In genomic region chr1:156707486-156708244, GRCh38 we compare ENCODE assay signal across 9 cellular contexts. TPM values are rescaled to one million over a fixed set of nuclear protein-coding genes. Genes with fewer than 3 reads are reported as not detected.
DNase-seq lines count a peak whose midpoint lies in the region.
"Had no signal": no experiment of that assay in that cellular context is flagged by ENCODE, and none has a peak within 500 bp of the region (broad histone marks: within the 10 kb centered on the region; RNA-seq: fewer than 3 reads in every experiment).

No MANE protein-coding gene starts in this region.

- POLR2A ChIA-PET in activated CD4-positive, alpha-beta memory T cell treated with anti-CD3 and anti-CD28 coated beads for 36 hours (lab: Charles Lee): no interaction called here

- H3K4me3 ChIP-seq in iPS-18c (ENCODE audit: insufficient read depth, low read depth, low read length): peak overlapping the region; percentile 22

- CTCF ChIA-PET in activated CD4-positive, alpha-beta memory T cell treated with anti-CD3 and anti-CD28 coated beads for 36 hours (lab: Charles Lee): interaction anchor here (0.9 to 36.2 kb wide), 7 partner anchors 7 to 183 kb away, joined by 3 to 1179 read pairs (median 15); partner anchors contain the start of genes CRABP2, ISG20L2, METTL25B and MRPL24

- H3K4me1 Mint-ChIP-seq in activated CD4-positive, alpha-beta memory T cell treated with anti-CD3 and anti-CD28 coated beads for 36 hours (ENCODE audit: low read depth): peaks cover 28% of the 10 kb centered on the region

- intact Hi-C loops in activated CD4-positive, alpha-beta memory T cell treated with anti-CD3 and anti-CD28 coated beads for 36 hours (cut with micrococcal nuclease): no loop called here

- DNase-seq in AG20443 (ENCODE audit: low spot score): peak; percentile 75
- peak; percentile 89 for DNase-seq in NCI-H82 (lab: John Stamatoyannopoulos, UW)
- no peak for DNase-seq in activated CD4-positive, alpha-beta memory T cell treated with anti-CD3 and anti-CD28 coated beads for 36 hours
- DNase-seq in NCI-H2196 (lab: John Stamatoyannopoulos, UW; ENCODE audit: unreplicated experiment): no peak
- DNase-seq in activated T-cell treated with anti-CD3 and anti-CD28 coated beads, Interleukin-2, amount 50 U/mL, for 1 hour: no peak
- DNase-seq: COR-L47, NCI-H1048 had no signal

- H3K27me3 Mint-ChIP-seq in activated CD4-positive, alpha-beta memory T cell treated with anti-CD3 and anti-CD28 coated beads for 36 hours: peaks cover 23% of the 10 kb centered on the region

- H3K4me3 Mint-ChIP-seq in activated CD4-positive, alpha-beta memory T cell treated with anti-CD3 and anti-CD28 coated beads for 36 hours: no peak overlapping the region

- no peaks in the 10 kb centered on the region for H3K9me3 Mint-ChIP-seq in activated CD4-positive, alpha-beta memory T cell treated with anti-CD3 and anti-CD28 coated beads for 36 hours

- H3K27ac Mint-ChIP-seq in activated CD4-positive, alpha-beta memory T cell treated with anti-CD3 and anti-CD28 coated beads for 36 hours: no peak overlapping the region

- H3K9me3 ChIP-seq in iPS-18c (ENCODE audit: control insufficient read depth, insufficient read depth, low read length): no peaks in the 10 kb centered on the region

- no peaks in the 10 kb centered on the region for H3K36me3 Mint-ChIP-seq in activated CD4-positive, alpha-beta memory T cell treated with anti-CD3 and anti-CD28 coated beads for 36 hours

RNA-seq across cellular contexts. Expression of gene CRABP2, which starts 2.3 kb away (rescaled TPM):
- total RNA-seq in activated CD4-positive, alpha-beta memory T cell treated with anti-CD3 and anti-CD28 coated beads for 36 hours: 1 to 10 TPM; 1.1 to 2.3 TPM
- total RNA-seq: dermis microvascular lymphatic vessel endothelial cell had no signal

RNA-seq across cellular contexts. Expression of gene METTL25B, which starts 20.6 kb away (rescaled TPM):
- total RNA-seq in activated CD4-positive, alpha-beta memory T cell treated with anti-CD3 and anti-CD28 coated beads for 36 hours: 10 to 100 TPM; 43.0 to 46.3 TPM

RNA-seq across cellular contexts. Expression of gene ISG20L2, which starts 20.9 kb away (rescaled TPM):
- total RNA-seq in activated CD4-positive, alpha-beta memory T cell treated with anti-CD3 and anti-CD28 coated beads for 36 hours: 10 to 100 TPM; 35.6 to 36.8 TPM

RNA-seq across cellular contexts. Expression of gene NES, which starts 30.5 kb away (rescaled TPM):
- under 1 TPM in 1 of 2 experiments, not detected in 1; 0.07 TPM for total RNA-seq in activated CD4-positive, alpha-beta memory T cell treated with anti-CD3 and anti-CD28 coated beads for 36 hours

RNA-seq across cellular contexts. Expression of gene MRPL24, which starts 33.2 kb away (rescaled TPM):
- total RNA-seq in activated CD4-positive, alpha-beta memory T cell treated with anti-CD3 and anti-CD28 coated beads for 36 hours: 100 to 1,000 TPM; 105 to 106 TPM

Comparison
In these comparisons a context has a peak if more than half of its experiments do, and no peak if none do; other contexts are left out.
1. DNase-seq: peak in AG20443 (single experiment) and NCI-H82 (single experiment); none in activated CD4-positive, alpha-beta memory T cell treated with anti-CD3 and anti-CD28 coated beads for 36 hours (single experiment), NCI-H2196 (single experiment) and activated T-cell treated with anti-CD3 and anti-CD28 coated beads, Interleukin-2, amount 50 U/mL, for 1 hour (single experiment).